In genomic region chr21:34023691-34024381, GRCh38 we compare ENCODE assay signal across 14 cellular contexts. TPM values are rescaled to one million over a fixed set of nuclear protein-coding genes. Genes with fewer than 3 reads are reported as not detected.
DNase-seq lines count a peak whose midpoint lies in the region; ATAC-seq and TF ChIP-seq lines count a peak whose summit lies in the region.
"Had no signal": no experiment of that assay in that cellular context is flagged by ENCODE, and none has a peak within 500 bp of the region (broad histone marks: within the 10 kb centered on the region; RNA-seq: fewer than 3 reads in every experiment).

No MANE protein-coding gene starts in this region.

- no peak overlapping the region for H3K27ac Mint-ChIP-seq in stimulated activated naive CD8-positive, alpha-beta T cell treated with anti-CD3 and anti-CD28 coated beads, Interleukin-15, amount 100 ng/mL, for 72 hours
- no peak overlapping the region for H3K27ac Mint-ChIP-seq in activated CD8-positive, alpha-beta T cell treated with anti-CD3 and anti-CD28 coated beads for 36 hours
- H3K27ac Mint-ChIP-seq: CD4-positive, alpha-beta memory T cell had no signal

- CTCF ChIA-PET in activated CD8-positive, alpha-beta T cell treated with anti-CD3 and anti-CD28 coated beads for 36 hours (lab: Charles Lee): interaction anchor here (1.3 kb wide), 1 partner anchor 99 kb away, joined by 4 read pairs; no protein-coding TSS in a partner anchor

- H3K9me3 ChIP-seq in lung (ENCODE audit: control insufficient read depth in 2 of 2, insufficient read depth in 1 of 2, low read length in 1 of 2): peaks cover 0 to 2% of the 10 kb centered on the region in 2 donors
- peaks cover 0 to 10% (median 0%) of the 10 kb centered on the region in 4 donors for H3K9me3 ChIP-seq in tibial nerve

- H3K27me3 ChIP-seq in lung (ENCODE audit: control insufficient read depth, insufficient read depth) (no peaks in the 10 kb centered on the region), tibial nerve (no peaks in the 10 kb centered on the region), foreskin keratinocyte (no peaks in the 10 kb centered on the region)

- no peaks in the 10 kb centered on the region for H3K27me3 Mint-ChIP-seq in stimulated activated naive CD8-positive, alpha-beta T cell treated with anti-CD3 and anti-CD28 coated beads, Interleukin-15, amount 100 ng/mL, for 72 hours
- no peaks in the 10 kb centered on the region for H3K27me3 Mint-ChIP-seq in activated CD8-positive, alpha-beta T cell treated with anti-CD3 and anti-CD28 coated beads for 36 hours
- H3K27me3 Mint-ChIP-seq: CD4-positive, alpha-beta memory T cell had no signal

- POLR2A ChIA-PET in activated CD8-positive, alpha-beta T cell treated with anti-CD3 and anti-CD28 coated beads for 36 hours (lab: Charles Lee): interaction anchor here (0.8 to 2.1 kb wide), 5 partner anchors 9 to 91 kb away, joined by 3 to 8 read pairs (median 3); partner anchors contain the start of genes MRPS6 and SLC5A3

- intact Hi-C loops in activated CD8-positive, alpha-beta T cell treated with anti-CD3 and anti-CD28 coated beads for 36 hours (cut with micrococcal nuclease): loop anchor here (5.0 kb wide), 2 partner anchors 47 to 77 kb away; no protein-coding TSS in a partner anchor
- intact Hi-C loops in cardiac septum (cut with DNase I): no loop called here

- H3K4me3 Mint-ChIP-seq in stimulated activated naive CD8-positive, alpha-beta T cell treated with anti-CD3 and anti-CD28 coated beads, Interleukin-15, amount 100 ng/mL, for 72 hours: no peak overlapping the region
- no peak overlapping the region for H3K4me3 Mint-ChIP-seq in activated CD8-positive, alpha-beta T cell treated with anti-CD3 and anti-CD28 coated beads for 36 hours
- H3K4me3 Mint-ChIP-seq: CD4-positive, alpha-beta memory T cell had no signal

- TF ChIP-seq EP300 in tibial nerve (IDR thresholded peaks at IDR 0.05): no peak

- H3K9me3 Mint-ChIP-seq in stimulated activated naive CD8-positive, alpha-beta T cell treated with anti-CD3 and anti-CD28 coated beads, Interleukin-15, amount 100 ng/mL, for 72 hours: no peaks in the 10 kb centered on the region
- peaks cover 7% of the 10 kb centered on the region for H3K9me3 Mint-ChIP-seq in activated CD8-positive, alpha-beta T cell treated with anti-CD3 and anti-CD28 coated beads for 36 hours

- peak; percentile 56 for ATAC-seq in stimulated activated naive CD8-positive, alpha-beta T cell treated with anti-CD3 and anti-CD28 coated beads, Interleukin-15, amount 100 ng/mL, for 72 hours
- ATAC-seq in stimulated activated naive CD8-positive, alpha-beta T cell treated with anti-CD3 and anti-CD28 coated beads, Interleukin-15, Interleukin-2, amounts not matched to agents 100 U/mL and 50 U/mL, for 24 hours: no peak
- peak; percentile 37 for ATAC-seq in activated CD8-positive, alpha-beta T cell treated with anti-CD3 and anti-CD28 coated beads for 36 hours
- ATAC-seq in lung (ENCODE audit: insufficient read depth, low FRiP score): no peak
- no peak for ATAC-seq in foreskin keratinocyte

- no peak for TF ChIP-seq POLR2A in tibial nerve (IDR thresholded peaks at IDR 0.05)

- H3K27ac ChIP-seq in lung (ENCODE audit: low read depth in 1 of 2, low read length in 1 of 2) (no peak overlapping the region), tibial nerve (peak overlapping the region; percentile 15 to 66 (median 34)), foreskin keratinocyte (no peak overlapping the region)

- no peaks in the 10 kb centered on the region for H3K36me3 Mint-ChIP-seq in activated CD8-positive, alpha-beta T cell treated with anti-CD3 and anti-CD28 coated beads for 36 hours (ENCODE audit: low read depth)
- H3K36me3 Mint-ChIP-seq: CD4-positive, alpha-beta memory T cell had no signal

- H3K36me3 ChIP-seq in lung (ENCODE audit: control insufficient read depth in 2 of 2, insufficient read depth in 2 of 2, low read length in 2 of 2) (no peaks in the 10 kb centered on the region), tibial nerve (no peaks in the 10 kb centered on the region)

- no peak overlapping the region for H3K4me3 ChIP-seq in lung
- no peak overlapping the region for H3K4me3 ChIP-seq in tibial nerve

- H3K4me1 ChIP-seq in lung (ENCODE audit: control insufficient read depth in 2 of 2, insufficient read depth in 2 of 2, low read length in 2 of 2) (peaks cover 7 to 13% of the 10 kb centered on the region in 2 donors), tibial nerve (peaks cover 0 to 37% (median 10%) of the 10 kb centered on the region in 4 donors), foreskin keratinocyte (no peaks in the 10 kb centered on the region)

- DNase-seq in stimulated activated naive CD8-positive, alpha-beta T cell treated with anti-CD3 and anti-CD28 coated beads, Interleukin-15, amount 100 ng/mL, for 72 hours: no peak
- DNase-seq in stimulated activated naive CD8-positive, alpha-beta T cell treated with anti-CD3 and anti-CD28 coated beads, Interleukin-15, Interleukin-2, amounts not matched to agents 100 U/mL and 50 U/mL, for 24 hours: no peak
- DNase-seq in activated CD8-positive, alpha-beta T cell treated with anti-CD3 and anti-CD28 coated beads for 36 hours: peak; percentile 16
- DNase-seq in lung (ENCODE audit: low spot score) (peak; percentile 13), tibial nerve (ENCODE audit: low spot score in 2 of 2) (no peak), kidney glomerular epithelial cell (lab: John Stamatoyannopoulos, UW) (no peak), foreskin keratinocyte (no peak), cardiac septum (ENCODE audit: low spot score) (no peak)
- DNase-seq: GOT3, MM.1S, NCI-H1105, NCI-H2029, NCI-H2171 treated with DMSO at 0.1 percent for 48 hours had no signal

- no peak for TF ChIP-seq CTCF in activated CD8-positive, alpha-beta T cell treated with anti-CD3 and anti-CD28 coated beads for 36 hours (IDR thresholded peaks at IDR 0.05)
- no peak for TF ChIP-seq CTCF in lung (IDR thresholded peaks at IDR 0.05; ENCODE audit: control extremely low read depth, extremely low read depth)
- TF ChIP-seq CTCF in tibial nerve (IDR thresholded peaks at IDR 0.05): no peak
- no peak for TF ChIP-seq CTCF in foreskin keratinocyte (conservative IDR thresholded peaks at IDR 0.05)

- WGBS in lung, 2 donors: 64 to 78% methylated on average over 8 of the region's 8 CpGs
- WGBS in tibial nerve, 2 donors: 45 to 54% methylated on average over 8 of the region's 8 CpGs

- peaks cover 16% of the 10 kb centered on the region for H3K4me1 Mint-ChIP-seq in stimulated activated naive CD8-positive, alpha-beta T cell treated with anti-CD3 and anti-CD28 coated beads, Interleukin-15, amount 100 ng/mL, for 72 hours
- H3K4me1 Mint-ChIP-seq in activated CD8-positive, alpha-beta T cell treated with anti-CD3 and anti-CD28 coated beads for 36 hours (ENCODE audit: low read depth): peaks cover 13% of the 10 kb centered on the region

RNA-seq across cellular contexts. Expression of gene MRPS6, which starts 49.5 kb away (rescaled TPM):
- total RNA-seq in activated CD8-positive, alpha-beta T cell treated with anti-CD3 and anti-CD28 coated beads for 36 hours: 10 to 100 TPM; 93.9 to 95.2 TPM
- total RNA-seq in lung: 10 to 100 TPM; 28.4 to 38.3 TPM
- 10 to 100 TPM; 35.9 to 73.9 TPM for polyA plus RNA-seq in lung
- 10 to 100 TPM; 57.9 to 69.6 (median 61.2) TPM for total RNA-seq in tibial nerve
- total RNA-seq in foreskin keratinocyte: 34.3 and 43.0 TPM in 2 replicates
- 60.0 and 69.8 TPM in 2 replicates for polyA plus RNA-seq in foreskin keratinocyte
- total RNA-seq in cardiac septum: 30.2 TPM

RNA-seq across cellular contexts. Expression of gene SLC5A3, which starts 49.5 kb away (rescaled TPM):
- total RNA-seq in activated CD8-positive, alpha-beta T cell treated with anti-CD3 and anti-CD28 coated beads for 36 hours: 10 to 100 TPM; 21.1 to 21.9 TPM
- total RNA-seq in lung (10 to 100 TPM; 10.9 to 49.1 TPM), tibial nerve (10 to 100 TPM; 38.1 to 74.5 (median 44.9) TPM), foreskin keratinocyte (8.3 and 8.6 TPM in 2 replicates), cardiac septum (5.0 TPM)
- polyA plus RNA-seq in lung (1 to 10 TPM; 1.8 to 3.1 TPM), foreskin keratinocyte (0.77 and 1.0 TPM in 2 replicates)

Comparison
In these comparisons a context has a peak if more than half of its experiments do, and no peak if none do; other contexts are left out.
1. ATAC-seq: peak in stimulated activated naive CD8-positive, alpha-beta T cell treated with anti-CD3 and anti-CD28 coated beads, Interleukin-15, amount 100 ng/mL, for 72 hours (single experiment) and activated CD8-positive, alpha-beta T cell treated with anti-CD3 and anti-CD28 coated beads for 36 hours (single experiment); none in stimulated activated naive CD8-positive, alpha-beta T cell treated with anti-CD3 and anti-CD28 coated beads, Interleukin-15, Interleukin-2, amounts not matched to agents 100 U/mL and 50 U/mL, for 24 hours (single experiment), lung (single experiment) and foreskin keratinocyte (single experiment).
2. DNase-seq: peak in activated CD8-positive, alpha-beta T cell treated with anti-CD3 and anti-CD28 coated beads for 36 hours (single experiment) and lung (single experiment); none in stimulated activated naive CD8-positive, alpha-beta T cell treated with anti-CD3 and anti-CD28 coated beads, Interleukin-15, amount 100 ng/mL, for 72 hours (0 of 2), stimulated activated naive CD8-positive, alpha-beta T cell treated with anti-CD3 and anti-CD28 coated beads, Interleukin-15, Interleukin-2, amounts not matched to agents 100 U/mL and 50 U/mL, for 24 hours (single experiment), tibial nerve (0 of 2), kidney glomerular epithelial cell (single experiment), foreskin keratinocyte (0 of 2) and cardiac septum (single experiment).
3. H3K27ac ChIP-seq: peak in tibial nerve (4 of 4); none in lung (0 of 2) and foreskin keratinocyte (single experiment).